ENCODE assay signal across 1 cellular context in genomic region chr16:88548131-88548874, GRCh38.
TF ChIP-seq lines count a peak whose summit lies in the region.

No MANE protein-coding gene starts in this region.

TF ChIP-seq in HepG2, 621 proteins besides CTCF, POLR2A, EP300 and RAD21 (continued from another document):
- peak; percentile 68 for TF ChIP-seq CEBPB (IDR thresholded peaks at IDR 0.05; ENCODE audit: borderline replicate concordance, low read depth, low read length)
- TF ChIP-seq ZNF768 (CRISPR knock-in tag; IDR thresholded peaks at IDR 0.05): peak; percentile 22; the same call in 1 of the 2 replicates
- TF ChIP-seq ZNF317 (CRISPR knock-in tag; IDR thresholded peaks at IDR 0.05): 0 out of 2 replicates have a peak, but pooled peaks have one; percentile 20
